1 cellular context compared by ENCODE assay signal in genomic region chr5:34970552-34970951, GRCh38.
TF ChIP-seq lines count a peak whose summit lies in the region.

No MANE protein-coding gene starts in this region.

TF ChIP-seq in GM12878, 131 proteins besides CTCF, POLR2A, EP300 and RAD21 (continued from another document):
- TF ChIP-seq ZBTB40 (IDR thresholded peaks at IDR 0.05; ENCODE audit: borderline replicate concordance) (no peak), IKZF1 (conservative IDR thresholded peaks at IDR 0.05) (peak; percentile 75), RELB (IDR thresholded peaks at IDR 0.05; ENCODE audit: low read depth) (peak; percentile 56; the same call in 1 of the 2 replicates), GATAD2B (conservative IDR thresholded peaks at IDR 0.05; ENCODE audit: low read depth) (0 out of 2 replicates have a peak, but pooled peaks have one; percentile 17), EED (IDR thresholded peaks at IDR 0.05; ENCODE audit: low read depth) (peak; percentile 64), MEF2B (IDR thresholded peaks at IDR 0.05; ENCODE audit: partially characterized antibody, poor library complexity, severe bottlenecking) (peak; percentile 40), RELA (IDR thresholded peaks at IDR 0.05; ENCODE audit: borderline replicate concordance, partially characterized antibody) (peak; percentile 76), IKZF2 (IDR thresholded peaks at IDR 0.05) (peak; percentile 68 to 71), NFIC (IDR thresholded peaks at IDR 0.05; ENCODE audit: low read depth, low read length) (0 out of 2 replicates have a peak, but pooled peaks have one; percentile 37)
